In genomic region chr11:65788801-65789200, GRCh38 we compare ENCODE assay signal across 1 cellular context.
TF ChIP-seq lines count a peak whose summit lies in the region.

No MANE protein-coding gene starts in this region.

TF ChIP-seq in HCT116, 20 proteins besides CTCF, POLR2A, EP300 and RAD21 (continued from another document):
- TF ChIP-seq MAX (IDR thresholded peaks at IDR 0.05) (no peak), POLR2AphosphoS5 (IDR thresholded peaks at IDR 0.05; ENCODE audit: low read depth, low read length) (no peak), ZFX (IDR thresholded peaks at IDR 0.05) (no peak), EZH2phosphoT487 (IDR thresholded peaks at IDR 0.05; ENCODE audit: borderline replicate concordance) (no peak), EGR1 (IDR thresholded peaks at IDR 0.05; ENCODE audit: low read depth) (no peak)
